19 cellular contexts compared by ENCODE assay signal in genomic region chr15:82294061-82294690, GRCh38.
"Had no signal": no experiment of that assay in that cellular context is flagged by ENCODE, and none has a peak within 500 bp of the region (broad histone marks: within the 10 kb centered on the region; RNA-seq: fewer than 3 reads in every experiment).

No MANE protein-coding gene starts in this region.

- H3K9me3 ChIP-seq: esophagus squamous epithelium, prostate gland had no signal

- H3K4me1 ChIP-seq: prostate gland had no signal

- H3K27me3 Mint-ChIP-seq: stimulated activated naive CD8-positive, alpha-beta T cell treated with anti-CD3 and anti-CD28 coated beads, Interleukin-15, amount 100 ng/mL, for 72 hours had no signal

- H3K27ac Mint-ChIP-seq: activated T-cell treated with anti-CD3 and anti-CD28 coated beads, Interleukin-2, amount 50 U/mL, for 72 hours; dendritic cell treated with granulocyte-macrophage colony-stimulating factor and Interleukin-4, amounts not matched to agents 40 ng/mL and 50 ng/mL, for 4 days; stimulated activated naive CD8-positive, alpha-beta T cell treated with anti-CD3 and anti-CD28 coated beads, Interleukin-15, amount 100 ng/mL, for 72 hours; type B pancreatic cell had no signal

- ATAC-seq: activated T-cell treated with anti-CD3 and anti-CD28 coated beads, Interleukin-2, amount 50 U/mL, for 72 hours; heart right ventricle; left ventricle myocardium superior; right cardiac atrium; stimulated activated naive CD8-positive, alpha-beta T cell treated with anti-CD3 and anti-CD28 coated beads, Interleukin-15, amount 100 ng/mL, for 72 hours had no signal

- H3K27ac ChIP-seq: esophagus squamous epithelium, heart right ventricle, prostate gland had no signal

- DNase-seq: activated CD4-positive, CD25-positive, alpha-beta regulatory T cell treated with anti-CD3 and anti-CD28 coated beads, Interleukin-2, amount 50 U/mL, for 72 hours; activated CD8-positive, alpha-beta memory T cell treated with anti-CD3 and anti-CD28 coated beads for 24 hours; activated CD8-positive, alpha-beta memory T cell treated with anti-CD3 and anti-CD28 coated beads, Interleukin-2, amount 50 U/mL, for 48 hours; activated effector memory CD4-positive, alpha-beta T cell treated with anti-CD3 and anti-CD28 coated beads, Interleukin-2, amount 50 U/mL, for 16 hours; activated naive CD4-positive, alpha-beta T cell treated with anti-CD3 and anti-CD28 coated beads, Interleukin-2, amount 50 U/mL, for 16 hours; activated T-cell treated with anti-CD3 and anti-CD28 coated beads, Interleukin-2, amount 50 U/mL, for 72 hours; effector CD8-positive, alpha-beta T cell; esophagus squamous epithelium; heart right ventricle; left ventricle myocardium superior; right cardiac atrium; stimulated activated CD4-positive, alpha-beta T cell treated with anti-CD3 and anti-CD28 coated beads, Interleukin-4, amount 100 ng/mL, for 1 hour; stimulated activated naive CD8-positive, alpha-beta T cell treated with anti-CD3 and anti-CD28 coated beads, Interleukin-15, amount 100 ng/mL, for 72 hours; T1000 had no signal

- FAIRE-seq: astrocyte, endothelial cell of umbilical vein had no signal

- H3K4me3 Mint-ChIP-seq: activated T-cell treated with anti-CD3 and anti-CD28 coated beads, Interleukin-2, amount 50 U/mL, for 72 hours; dendritic cell treated with granulocyte-macrophage colony-stimulating factor and Interleukin-4, amounts not matched to agents 40 ng/mL and 50 ng/mL, for 4 days; stimulated activated naive CD8-positive, alpha-beta T cell treated with anti-CD3 and anti-CD28 coated beads, Interleukin-15, amount 100 ng/mL, for 72 hours; type B pancreatic cell had no signal

- H3K36me3 Mint-ChIP-seq: type B pancreatic cell had no signal

- H3K9me3 Mint-ChIP-seq: dendritic cell treated with granulocyte-macrophage colony-stimulating factor and Interleukin-4, amounts not matched to agents 40 ng/mL and 50 ng/mL, for 4 days; type B pancreatic cell had no signal

- H3K4me3 ChIP-seq: esophagus squamous epithelium, heart right ventricle, prostate gland had no signal

- H3K36me3 ChIP-seq: esophagus squamous epithelium, heart right ventricle, prostate gland had no signal
